12 cellular contexts compared by ENCODE assay signal in the genomic region with DNA sequence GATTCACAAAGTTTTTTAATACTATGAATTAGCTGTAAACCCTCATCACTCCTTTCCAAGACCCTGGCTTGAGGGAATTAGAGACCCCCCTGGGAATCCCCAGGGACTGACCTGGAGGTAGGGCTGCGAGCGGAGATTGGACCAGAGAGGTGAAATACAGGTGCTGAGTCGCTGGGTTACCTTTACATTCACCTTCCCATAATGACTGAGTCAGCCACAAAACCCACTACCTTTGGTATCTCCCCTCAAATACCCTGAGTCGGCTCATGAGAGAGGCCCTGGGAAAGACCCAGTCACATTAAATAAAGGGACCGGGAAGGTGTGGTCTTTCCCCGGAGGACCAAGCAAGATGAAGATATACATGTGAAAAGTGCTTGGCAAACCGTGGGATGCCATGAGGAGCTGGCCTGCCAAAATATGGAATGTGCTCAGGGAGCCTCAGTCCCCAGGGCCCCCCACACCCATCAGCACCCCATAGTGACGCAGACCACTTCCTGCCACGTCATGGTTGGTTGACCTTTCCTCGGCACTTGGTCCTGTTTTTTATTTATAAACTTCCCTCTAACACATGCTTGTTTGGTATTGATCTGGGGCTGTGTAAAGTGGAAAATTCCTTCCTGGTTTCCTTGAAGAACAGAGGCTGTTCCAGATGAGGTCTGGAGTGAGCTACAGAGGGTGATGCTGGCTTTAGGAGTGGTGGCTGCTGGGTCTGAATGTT. TPM values are rescaled to one million over a fixed set of nuclear protein-coding genes. Genes with fewer than 3 reads are reported as not detected.
A peak's percentile ranks its signal among the peaks of the same experiment; 100 is the strongest.
DNase-seq lines count a peak whose midpoint lies in the region; ATAC-seq and TF ChIP-seq lines count a peak whose summit lies in the region.
"Had no signal": no experiment of that assay in that cellular context is flagged by ENCODE, and none has a peak within 500 bp of the region (broad histone marks: within the 10 kb centered on the region; RNA-seq: fewer than 3 reads in every experiment).

No MANE protein-coding gene starts in this region.

- POLR2A ChIA-PET in activated B cell treated with CpG ODN at 0.5 μM for 24 hours (lab: Charles Lee), result interaction anchor here (0.6 kb wide), 1 partner anchor 102 kb away, joined by 7 read pairs; no protein-coding TSS in a partner anchor
- POLR2A ChIA-PET in CD8-positive, alpha-beta T cell (lab: Charles Lee), result no interaction called here

- H3K27me3 ChIP-seq in CD8-positive, alpha-beta T cell (ENCODE audit: insufficient read depth, low read length), result no peaks in the 10 kb centered on the region

- no peak for TF ChIP-seq CTCF in activated B cell treated with CpG ODN at 0.5 μM for 24 hours (IDR thresholded peaks at IDR 0.05)
- no peak for TF ChIP-seq CTCF in CD8-positive, alpha-beta T cell (IDR thresholded peaks at IDR 0.05)

- ATAC-seq in activated B cell treated with CpG ODN at 0.5 μM for 24 hours (ENCODE audit: low read depth) (no peak), GM21423 (IDR thresholded peaks at IDR 0.05; ENCODE audit: unreplicated experiment) (no peak)
- peak; percentile 30 for ATAC-seq in stimulated activated naive CD8-positive, alpha-beta T cell treated with anti-CD3 and anti-CD28 coated beads, Interleukin-15, Interleukin-2, amounts not matched to agents 100 U/mL and 50 U/mL, for 24 hours
- ATAC-seq in CD8-positive, alpha-beta T cell, result no peak

- no peaks in the 10 kb centered on the region for H3K9me3 Mint-ChIP-seq in activated B cell treated with CpG ODN at 0.5 μM for 24 hours
- H3K9me3 Mint-ChIP-seq in CD8-positive, alpha-beta T cell, result no peaks in the 10 kb centered on the region

- H3K4me3 Mint-ChIP-seq in activated B cell treated with CpG ODN at 0.5 μM for 24 hours, result peak overlapping the region; percentile 38
- H3K4me3 Mint-ChIP-seq in CD8-positive, alpha-beta T cell, result no peak overlapping the region

- no peak overlapping the region for H3K4me3 ChIP-seq in CD8-positive, alpha-beta T cell (ENCODE audit: low read depth, low read length)
- H3K4me3 ChIP-seq: SJCRH30 had no signal

- CTCF ChIA-PET in activated B cell treated with CpG ODN at 0.5 μM for 24 hours (lab: Charles Lee), result interaction anchor here (0.7 to 4.1 kb wide), 4 partner anchors 205 to 896 kb away, joined by 3 to 73 read pairs (median 16); no protein-coding TSS in a partner anchor
- CTCF ChIA-PET in CD8-positive, alpha-beta T cell (lab: Charles Lee), result interaction anchor here (0.8 to 7.2 kb wide), 5 partner anchors 205 to 354 kb away, joined by 3 to 175 read pairs (median 20); no protein-coding TSS in a partner anchor

- H3K9me3 ChIP-seq in CD8-positive, alpha-beta T cell (ENCODE audit: low read length), result no peaks in the 10 kb centered on the region
- H3K9me3 ChIP-seq: SJCRH30 had no signal

- H3K27me3 Mint-ChIP-seq in activated B cell treated with CpG ODN at 0.5 μM for 24 hours, result peaks cover 14% of the 10 kb centered on the region
- peaks cover 2% of the 10 kb centered on the region for H3K27me3 Mint-ChIP-seq in CD8-positive, alpha-beta T cell (ENCODE audit: low read depth)

- H3K36me3 Mint-ChIP-seq in activated B cell treated with CpG ODN at 0.5 μM for 24 hours (ENCODE audit: low read depth), result no peaks in the 10 kb centered on the region
- no peaks in the 10 kb centered on the region for H3K36me3 Mint-ChIP-seq in CD8-positive, alpha-beta T cell

- no peaks in the 10 kb centered on the region for H3K36me3 ChIP-seq in CD8-positive, alpha-beta T cell (ENCODE audit: insufficient read depth, low read length)
- H3K36me3 ChIP-seq: SJCRH30 had no signal

- DNase-seq in activated naive CD4-positive, alpha-beta T cell treated with Interleukin-2 at 50 U/mL for 16 hours, result peak; percentile 36
- DNase-seq in activated naive CD4-positive, alpha-beta T cell (lab: John Stamatoyannopoulos, UW), result no peak
- DNase-seq in activated B cell treated with CpG ODN at 0.5 μM for 24 hours (no peak), fibroblast of peridontal ligament (ENCODE audit: extremely low read depth) (peak; percentile 74), NCI-H446 treated with DMSO at 0.1 percent for 48 hours (lab: John Stamatoyannopoulos, UW) (no peak)
- peak; percentile 72 for DNase-seq in stimulated activated naive CD8-positive, alpha-beta T cell treated with anti-CD3 and anti-CD28 coated beads, Interleukin-15, Interleukin-2, amounts not matched to agents 100 U/mL and 50 U/mL, for 24 hours
- no peak for DNase-seq in CD8-positive, alpha-beta T cell
- DNase-seq: C1 segment of cervical spinal cord, cortex of kidney, KBM-7, SJCRH30 had no signal

- H3K27ac ChIP-seq in CD8-positive, alpha-beta T cell (ENCODE audit: low read depth, low read length), result no peak overlapping the region
- H3K27ac ChIP-seq: SJCRH30 had no signal

- H3K27ac Mint-ChIP-seq in activated B cell treated with CpG ODN at 0.5 μM for 24 hours, result no peak overlapping the region
- no peak overlapping the region for H3K27ac Mint-ChIP-seq in CD8-positive, alpha-beta T cell

- intact Hi-C loops in activated B cell treated with CpG ODN at 0.5 μM for 24 hours (cut with micrococcal nuclease), result no loop called here
- intact Hi-C loops in CD8-positive, alpha-beta T cell (cut with DNase I, micrococcal nuclease), result no loop called here

- H3K4me1 Mint-ChIP-seq in activated B cell treated with CpG ODN at 0.5 μM for 24 hours, result peaks cover 22% of the 10 kb centered on the region
- peaks cover 9% of the 10 kb centered on the region for H3K4me1 Mint-ChIP-seq in CD8-positive, alpha-beta T cell (ENCODE audit: low read depth)

- H3K4me1 ChIP-seq in CD8-positive, alpha-beta T cell (ENCODE audit: insufficient read depth, low read length), result peaks cover 4% of the 10 kb centered on the region

RNA-seq across cellular contexts. Expression of gene IL1RL2, which starts 51.4 kb away (rescaled TPM):
- total RNA-seq in activated B cell treated with CpG ODN at 0.5 μM for 24 hours, result not detected in 2 replicates
- total RNA-seq in CD8-positive, alpha-beta T cell, result not detected
- total RNA-seq: SJCRH30 had no signal

Comparison
In these comparisons a context has a peak if more than half of its experiments do, and no peak if none do; other contexts are left out.
1. DNase-seq: peak in activated naive CD4-positive, alpha-beta T cell treated with Interleukin-2 at 50 U/mL for 16 hours (single experiment), fibroblast of peridontal ligament (single experiment) and stimulated activated naive CD8-positive, alpha-beta T cell treated with anti-CD3 and anti-CD28 coated beads, Interleukin-15, Interleukin-2, amounts not matched to agents 100 U/mL and 50 U/mL, for 24 hours (single experiment); none in activated naive CD4-positive, alpha-beta T cell (0 of 4), activated B cell treated with CpG ODN at 0.5 μM for 24 hours (single experiment), NCI-H446 treated with DMSO at 0.1 percent for 48 hours (single experiment) and CD8-positive, alpha-beta T cell (0 of 7).